In the genomic region with DNA sequence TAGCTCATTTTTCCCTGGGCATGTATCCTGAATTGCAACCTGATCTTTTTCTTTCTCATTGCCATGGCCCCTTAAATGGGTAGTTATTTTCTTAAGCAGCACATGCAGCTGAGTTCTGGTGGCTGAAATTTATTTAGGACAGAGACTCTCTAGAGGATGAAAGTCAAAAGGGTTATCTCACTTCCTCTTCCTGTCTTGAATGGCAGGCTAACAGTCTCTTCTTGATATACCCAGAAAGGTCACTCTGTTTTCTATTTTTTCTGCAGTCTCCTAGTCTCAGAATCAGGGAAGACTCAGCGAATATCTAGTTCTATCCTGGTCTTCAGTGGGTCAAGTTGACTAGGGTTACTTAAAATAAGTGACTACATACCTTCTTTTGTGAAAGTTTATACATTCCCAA, we compare ENCODE assay signal across 11 cellular contexts.
A peak's percentile ranks its signal among the peaks of the same experiment; 100 is the strongest.
DNase-seq lines count a peak whose midpoint lies in the region; ATAC-seq and TF ChIP-seq lines count a peak whose summit lies in the region.
"Had no signal": no experiment of that assay in that cellular context is flagged by ENCODE, and none has a peak within 500 bp of the region (broad histone marks: within the 10 kb centered on the region; RNA-seq: fewer than 3 reads in every experiment).

No MANE protein-coding gene starts in this region.

- H3K4me3 ChIP-seq in smooth muscle cell (no peak overlapping the region), mesenchymal stem cell (ENCODE audit: insufficient read depth in 1 of 2, low read depth in 1 of 2, low read length in 2 of 2) (no peak overlapping the region)
- H3K4me3 ChIP-seq: heart right ventricle, right lobe of liver had no signal

- ATAC-seq in HG02759 (IDR thresholded peaks at IDR 0.05; ENCODE audit: unreplicated experiment) (peak; percentile 79), HG03575 (IDR thresholded peaks at IDR 0.05; ENCODE audit: extremely low read depth, insufficient number of reproducible peaks, low FRiP score, unreplicated experiment) (peak; percentile 99), GM21381 (IDR thresholded peaks at IDR 0.05; ENCODE audit: unreplicated experiment) (no peak)

- H3K27ac ChIP-seq in smooth muscle cell (ENCODE audit: low read depth), result no peak overlapping the region
- no peak overlapping the region for H3K27ac ChIP-seq in mesenchymal stem cell (ENCODE audit: low read length, poor library complexity, severe bottlenecking)
- H3K27ac ChIP-seq: heart right ventricle, right lobe of liver had no signal

- no peak overlapping the region for H3K23ac ChIP-seq in mesenchymal stem cell (ENCODE audit: low read length in 2 of 2)

- H4K8ac ChIP-seq in mesenchymal stem cell (ENCODE audit: low read length), result no peak overlapping the region

- H2BK120ac ChIP-seq in mesenchymal stem cell (ENCODE audit: low read depth, low read length), result no peak overlapping the region

- H2BK15ac ChIP-seq in mesenchymal stem cell (ENCODE audit: low read depth, poor library complexity, severe bottlenecking), result no peak overlapping the region

- TF ChIP-seq CTCF in smooth muscle cell (IDR thresholded peaks at IDR 0.05; ENCODE audit: borderline replicate concordance, insufficient read depth, poor library complexity, severe bottlenecking), result no peak

- no peaks in the 10 kb centered on the region for H3F3A ChIP-seq in smooth muscle cell (ENCODE audit: low read depth)

- no peaks in the 10 kb centered on the region for H3K79me1 ChIP-seq in mesenchymal stem cell (replicated peaks; ENCODE audit: low read length, poor library complexity, severe bottlenecking)

- no peak overlapping the region for H3K14ac ChIP-seq in mesenchymal stem cell (ENCODE audit: low read length in 2 of 2)

- H3K4ac ChIP-seq in mesenchymal stem cell (ENCODE audit: low read depth in 1 of 2, low read length in 2 of 2), result no peak overlapping the region

- H3K9me3 ChIP-seq in smooth muscle cell (replicated peaks; ENCODE audit: low read depth) (no peaks in the 10 kb centered on the region), mesenchymal stem cell (ENCODE audit: control insufficient read depth, low read length) (no peaks in the 10 kb centered on the region)
- H3K9me3 ChIP-seq: heart right ventricle, right lobe of liver had no signal

- no peak overlapping the region for H4K91ac ChIP-seq in mesenchymal stem cell (ENCODE audit: low read length)

- H4K20me1 ChIP-seq in smooth muscle cell (ENCODE audit: low read depth), result no peaks in the 10 kb centered on the region

- 87% methylated on average over 1 of the region's 1 CpG for WGBS in smooth muscle cell (ENCODE audit: low lambda C conversion rate)
- WGBS in mesenchymal stem cell, result 20% methylated on average over 1 of the region's 1 CpG

- H3K79me2 ChIP-seq in smooth muscle cell (ENCODE audit: low read depth), result no peaks in the 10 kb centered on the region

- H3K36me3 ChIP-seq in smooth muscle cell (ENCODE audit: low read depth), result no peaks in the 10 kb centered on the region
- no peaks in the 10 kb centered on the region for H3K36me3 ChIP-seq in mesenchymal stem cell (ENCODE audit: control insufficient read depth in 1 of 2, insufficient read depth in 2 of 2, low read depth in 1 of 2, low read length in 2 of 2)
- H3K36me3 ChIP-seq: heart right ventricle, right lobe of liver had no signal

- H3K9ac ChIP-seq in smooth muscle cell (ENCODE audit: low read depth), result no peak overlapping the region
- H3K9ac ChIP-seq in mesenchymal stem cell (ENCODE audit: low read length), result no peak overlapping the region

- H2BK12ac ChIP-seq in mesenchymal stem cell (ENCODE audit: low read length in 2 of 2), result no peak overlapping the region

- H3K18ac ChIP-seq in mesenchymal stem cell (ENCODE audit: low read depth in 1 of 2, low read length in 2 of 2), result no peak overlapping the region

- no peak overlapping the region for H2AK5ac ChIP-seq in mesenchymal stem cell (ENCODE audit: low read length, severe bottlenecking)

- H3K27me3 ChIP-seq in smooth muscle cell (ENCODE audit: low read depth) (no peaks in the 10 kb centered on the region), mesenchymal stem cell (ENCODE audit: control insufficient read depth in 1 of 2, insufficient read depth in 1 of 2, low read length in 2 of 2) (no peaks in the 10 kb centered on the region)
- H3K27me3 ChIP-seq: heart right ventricle, right lobe of liver had no signal

- DNase-seq in SIG-M5 treated with dmso at 0.1 percent for 504 hours (lab: John Stamatoyannopoulos, UW; ENCODE audit: unreplicated experiment), result peak; percentile 12
- no peak for DNase-seq in SIG-M5 (lab: John Stamatoyannopoulos, UW)
- DNase-seq in smooth muscle cell (lab: John Stamatoyannopoulos, UW; ENCODE audit: unreplicated experiment), result no peak
- DNase-seq in mesenchymal stem cell, result no peak
- no peak for DNase-seq in UCSD-AML1 (lab: John Stamatoyannopoulos, UW; ENCODE audit: unreplicated experiment)
- DNase-seq: heart right ventricle, right lobe of liver, SHP77 treated with DMSO at 0.1 percent for 48 hours had no signal

- H2AFZ ChIP-seq in smooth muscle cell (ENCODE audit: low read depth), result peak overlapping the region; percentile 37
- H2AFZ ChIP-seq in mesenchymal stem cell (ENCODE audit: low read depth, low read length), result no peak overlapping the region

- no peak overlapping the region for H2BK5ac ChIP-seq in mesenchymal stem cell (ENCODE audit: low read depth, low read length, poor library complexity, severe bottlenecking)

- H3K4me2 ChIP-seq in smooth muscle cell, result no peak overlapping the region
- no peak overlapping the region for H3K4me2 ChIP-seq in mesenchymal stem cell (ENCODE audit: low read length, poor library complexity, severe bottlenecking)

- H3K4me1 ChIP-seq in smooth muscle cell (ENCODE audit: low read depth) (peaks cover 6% of the 10 kb centered on the region), mesenchymal stem cell (ENCODE audit: control insufficient read depth, insufficient read depth, low read depth, low read length) (no peaks in the 10 kb centered on the region)
- H3K4me1 ChIP-seq: heart right ventricle, right lobe of liver had no signal
